ENCODE assay signal across 7 cellular contexts in genomic region chr10:102729090-102730026, GRCh38. TPM values are rescaled to one million over a fixed set of nuclear protein-coding genes. Genes with fewer than 3 reads are reported as not detected.
DNase-seq lines count a peak whose midpoint lies in the region; ATAC-seq and TF ChIP-seq lines count a peak whose summit lies in the region.

No MANE protein-coding gene starts in this region.

- peaks cover 0 to 6% of the 10 kb centered on the region in 2 donors for H3K36me3 ChIP-seq in gastrocnemius medialis

- H3K4me1 ChIP-seq in gastrocnemius medialis: peaks cover 0 to 4% of the 10 kb centered on the region in 2 donors

- peak; percentile 91 to 96 for ATAC-seq in gastrocnemius medialis

- TF ChIP-seq CTCF in gastrocnemius medialis (IDR thresholded peaks at IDR 0.05 in 4 of 5, conservative IDR thresholded peaks at IDR 0.05 in 1 of 5): peak; percentile 93 to 96 (median 95)

- no peaks in the 10 kb centered on the region for H3K27me3 ChIP-seq in gastrocnemius medialis

- H3K9me3 ChIP-seq in gastrocnemius medialis: no peaks in the 10 kb centered on the region

- DNase-seq in GDM1 (lab: John Stamatoyannopoulos, UW) (peak; percentile 54), Kasumi-1 (lab: John Stamatoyannopoulos, UW) (peak; percentile 74 to 82), T-helper 9 cell (peak; percentile 33), astrocyte of the hippocampus (ENCODE audit: low read depth, low spot score) (peak; percentile 94), hypothalamus (lab: John Stamatoyannopoulos, UW) (peak; percentile 4 to 90 (median 75)), gastrocnemius medialis (peak; percentile 66 to 85)
- no peak for DNase-seq in central memory CD4-positive, alpha-beta T cell

- no peak for TF ChIP-seq POLR2A in gastrocnemius medialis (IDR thresholded peaks at IDR 0.05)

- H3K27ac ChIP-seq in gastrocnemius medialis: no peak overlapping the region

- intact Hi-C loops in gastrocnemius medialis (cut with DNase I; ENCODE audit: low total_unique reads): loop anchor here (1.0 to 10.0 kb wide), 7 partner anchors 106 to 605 kb away; partner anchors contain the start of genes BORCS7 and RPEL1

- in situ Hi-C loops in gastrocnemius medialis (cut with MboI; ENCODE audit: low sequenced_read_pairs in 4 of 4): loop anchor here (5.0 to 25.0 kb wide), 7 partner anchors 103 to 515 kb away; partner anchors contain the start of genes RPEL1 (in 4 of the 4) and CYP17A1 (in 1 of the 4)

- H3K4me3 ChIP-seq in gastrocnemius medialis: no peak overlapping the region

RNA-seq across cellular contexts. Expression of gene WBP1L, which starts 14.4 kb away (rescaled TPM):
- 100 to 1,000 TPM; 103 to 204 (median 145) TPM for total RNA-seq in gastrocnemius medialis

RNA-seq across cellular contexts. Expression of gene SFXN2, which starts 14.9 kb away (rescaled TPM):
- 1 to 10 TPM in 1 of 4 donors, under 1 TPM in 3; 0.20 to 5.0 (median 0.76) TPM for total RNA-seq in gastrocnemius medialis

RNA-seq across cellular contexts. Expression of gene ARL3, which starts 15.2 kb away (rescaled TPM):
- total RNA-seq in gastrocnemius medialis: 1 to 10 TPM; 1.0 to 2.4 (median 1.5) TPM
